14 cellular contexts compared by ENCODE assay signal in the genomic region with DNA sequence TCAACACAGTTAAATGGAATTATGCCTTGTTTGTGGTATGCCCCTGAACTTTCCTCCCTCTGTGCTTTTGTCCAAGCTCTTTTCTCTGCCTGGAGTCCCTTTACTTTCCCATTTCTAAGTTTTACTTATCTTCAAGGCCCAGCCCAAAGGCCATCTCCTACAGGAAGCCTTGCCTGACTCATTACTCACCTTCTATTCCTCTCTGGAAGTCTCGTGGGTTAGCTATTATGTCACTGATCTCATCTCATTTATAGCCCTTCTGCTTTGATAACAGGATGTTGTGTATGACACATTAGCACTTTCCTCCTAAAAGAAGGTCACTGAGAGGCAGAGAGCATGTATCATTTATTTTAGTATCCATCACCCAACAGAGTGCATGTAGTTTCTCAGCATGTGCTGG.
A peak's percentile ranks its signal among the peaks of the same experiment; 100 is the strongest.
DNase-seq lines count a peak whose midpoint lies in the region; ATAC-seq, FAIRE-seq and TF ChIP-seq lines count a peak whose summit lies in the region.
"Had no signal": no experiment of that assay in that cellular context is flagged by ENCODE, and none has a peak within 500 bp of the region (broad histone marks: within the 10 kb centered on the region; RNA-seq: fewer than 3 reads in every experiment).

No MANE protein-coding gene starts in this region.

- H3K27ac Mint-ChIP-seq in astrocyte (ENCODE audit: unreplicated experiment): peak overlapping the region; percentile 29
- H3K27ac Mint-ChIP-seq: activated B cell treated with CpG ODN at 0.5 μM for 24 hours; CD4-positive, CD25-positive, alpha-beta regulatory T cell had no signal

- H3K27ac ChIP-seq in astrocyte (ENCODE audit: low read depth, low read length): no peak overlapping the region

- peak; percentile 97 for ATAC-seq in left colon
- ATAC-seq in HG02870 (IDR thresholded peaks at IDR 0.05; ENCODE audit: unreplicated experiment): no peak
- ATAC-seq in GM21717 (IDR thresholded peaks at IDR 0.05; ENCODE audit: unreplicated experiment): no peak

- H3K9ac ChIP-seq in astrocyte (ENCODE audit: low read length): peak overlapping the region; percentile 15

- peak overlapping the region; percentile 11 for H3K4me3 Mint-ChIP-seq in astrocyte (ENCODE audit: unreplicated experiment)
- H3K4me3 Mint-ChIP-seq: activated B cell treated with CpG ODN at 0.5 μM for 24 hours; CD4-positive, CD25-positive, alpha-beta regulatory T cell; IgD-negative memory B cell had no signal

- H3K36me3 ChIP-seq in BJ (ENCODE audit: control insufficient read depth, insufficient read depth, low read length): no peaks in the 10 kb centered on the region; the same call in 1 of the 2 replicates
- no peaks in the 10 kb centered on the region for H3K36me3 ChIP-seq in astrocyte (ENCODE audit: insufficient read depth, low read length)

- H3K9me3 ChIP-seq in astrocyte (ENCODE audit: insufficient read depth, low read depth, low read length): no peaks in the 10 kb centered on the region

- CTCF ChIA-PET in BJ (lab: Yijun Ruan, JAX): interaction anchor here (0.8 to 11.4 kb wide), 5 partner anchors 14 to 132 kb away, joined by 4 to 187 read pairs (median 5); no protein-coding TSS in a partner anchor

- no peaks in the 10 kb centered on the region for H3K9me3 Mint-ChIP-seq in astrocyte (ENCODE audit: unreplicated experiment)
- H3K9me3 Mint-ChIP-seq: activated B cell treated with CpG ODN at 0.5 μM for 24 hours; CD4-positive, CD25-positive, alpha-beta regulatory T cell; IgD-negative memory B cell had no signal

- DNase-seq in BJ (ENCODE audit: low read depth) (peak; percentile 21), HTR-8/SVneo (ENCODE audit: insufficient read length, low spot score) (peak; percentile 7), astrocyte (ENCODE audit: low read depth) (peak; percentile 41), left colon (no peak), NOMO-1 treated with dmso at 0.1 percent for 144 hours (lab: John Stamatoyannopoulos, UW; ENCODE audit: unreplicated experiment) (no peak), SK-N-DZ (ENCODE audit: low spot score) (no peak)
- DNase-seq: activated B cell treated with CpG ODN at 0.5 μM for 24 hours; activated gamma-delta T cell; CD4-positive, CD25-positive, alpha-beta regulatory T cell; cortex of kidney had no signal

- no peaks in the 10 kb centered on the region for H3K27me3 Mint-ChIP-seq in astrocyte (ENCODE audit: low read depth, unreplicated experiment)
- H3K27me3 Mint-ChIP-seq: activated B cell treated with CpG ODN at 0.5 μM for 24 hours had no signal

- H3K27me3 ChIP-seq in BJ (ENCODE audit: control insufficient read depth, insufficient read depth, low read length): peaks cover 1% of the 10 kb centered on the region; the same call in 1 of the 2 replicates
- peaks cover 13% of the 10 kb centered on the region for H3K27me3 ChIP-seq in astrocyte (ENCODE audit: insufficient read depth, low read length)

- no peak for FAIRE-seq in HTR-8/SVneo (lab: Jason Lieb, UNC)
- peak; percentile 65 for FAIRE-seq in astrocyte (lab: Jason Lieb, UNC)

- TF ChIP-seq CTCF in BJ (IDR thresholded peaks at IDR 0.05; ENCODE audit: insufficient read depth, low read depth, low read length) (no peak), astrocyte (IDR thresholded peaks at IDR 0.05; ENCODE audit: insufficient read depth, low read depth, low read length) (no peak)

- peaks cover 10% of the 10 kb centered on the region for H3K4me1 ChIP-seq in astrocyte (ENCODE audit: insufficient read depth, low read length)

- no peaks in the 10 kb centered on the region for H3K79me2 ChIP-seq in astrocyte (ENCODE audit: insufficient read depth, low read length)

- H3K4me1 Mint-ChIP-seq in astrocyte (ENCODE audit: low read depth, unreplicated experiment): peaks cover 31% of the 10 kb centered on the region
- H3K4me1 Mint-ChIP-seq: activated B cell treated with CpG ODN at 0.5 μM for 24 hours, IgD-negative memory B cell had no signal

- no peak overlapping the region for H2AFZ ChIP-seq in astrocyte (ENCODE audit: low read depth, low read length)

- H3K4me3 ChIP-seq in BJ (ENCODE audit: low read depth, low read length): no peak overlapping the region
- no peak overlapping the region for H3K4me3 ChIP-seq in astrocyte (ENCODE audit: insufficient read depth, low read depth, low read length)
- H3K4me3 ChIP-seq: smooth muscle cell had no signal

- H3K4me2 ChIP-seq in astrocyte (ENCODE audit: low read length): peak overlapping the region; percentile 31
- H3K4me2 ChIP-seq: smooth muscle cell had no signal

- POLR2A ChIA-PET in BJ (lab: Charles Lee): interaction anchor here (0.6 kb wide), 1 partner anchor 83 kb away, joined by 3 read pairs; no protein-coding TSS in a partner anchor

- peaks cover 7% of the 10 kb centered on the region for H3K36me3 Mint-ChIP-seq in astrocyte (ENCODE audit: low read depth, unreplicated experiment)
- H3K36me3 Mint-ChIP-seq: CD4-positive, CD25-positive, alpha-beta regulatory T cell; IgD-negative memory B cell had no signal

- intact Hi-C loops in left colon (cut with DNase I, micrococcal nuclease): no loop called here

- H4K20me1 ChIP-seq in astrocyte (ENCODE audit: insufficient read depth, low read length): peaks cover 6% of the 10 kb centered on the region

Comparison
In these comparisons a context has a peak if more than half of its experiments do, and no peak if none do; other contexts are left out.
1. DNase-seq: peak in BJ (single experiment), HTR-8/SVneo (single experiment) and astrocyte (single experiment); none in left colon (0 of 2), NOMO-1 treated with dmso at 0.1 percent for 144 hours (single experiment) and SK-N-DZ (single experiment).